ENCODE assay signal across 22 cellular contexts in the genomic region with DNA sequence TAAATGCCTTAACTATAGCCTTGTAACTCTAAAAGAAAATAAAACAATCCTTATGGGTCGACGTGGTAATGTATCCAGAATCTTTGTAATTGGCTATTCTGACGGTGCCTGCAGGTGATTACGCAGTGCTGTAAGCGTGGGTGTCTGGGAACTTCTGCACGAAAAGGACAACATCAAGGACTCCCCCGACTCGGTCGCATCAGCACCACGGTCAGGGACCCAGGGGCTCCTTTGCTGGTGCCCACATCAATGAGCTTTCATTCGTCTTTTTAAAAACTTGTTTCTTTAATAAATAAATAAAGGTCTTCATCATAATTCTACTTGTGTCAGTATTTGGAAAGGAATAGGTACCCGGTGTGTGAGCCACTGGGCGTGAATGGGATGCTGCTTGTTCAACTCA.
"Had no signal": no experiment of that assay in that cellular context is flagged by ENCODE, and none has a peak within 500 bp of the region (broad histone marks: within the 10 kb centered on the region; RNA-seq: fewer than 3 reads in every experiment).

No MANE protein-coding gene starts in this region.

- H3K36me3 Mint-ChIP-seq: naive thymus-derived CD8-positive, alpha-beta T cell; stimulated activated effector memory CD8-positive, alpha-beta T cell treated with anti-CD3 and anti-CD28 coated beads, Interleukin-12 subunit alpha, Interleukin-12 subunit beta, amount 100 ng/mL, for 72 hours had no signal

- H3K4me3 ChIP-seq: gastrocnemius medialis, lower lobe of right lung, prostate gland, right atrium auricular region, sigmoid colon, stomach, thyroid gland, vagina had no signal

- H3K27me3 Mint-ChIP-seq: effector memory CD8-positive, alpha-beta T cell; naive thymus-derived CD8-positive, alpha-beta T cell had no signal

- FAIRE-seq: endometrium, keratinocyte had no signal

- H3K4me1 ChIP-seq: gastrocnemius medialis, lower lobe of right lung, right atrium auricular region, sigmoid colon, stomach, thyroid gland, vagina had no signal

- H3K4me1 Mint-ChIP-seq: naive thymus-derived CD8-positive, alpha-beta T cell; nephron progenitor cell; stimulated activated effector memory CD8-positive, alpha-beta T cell treated with anti-CD3 and anti-CD28 coated beads, Interleukin-12 subunit alpha, Interleukin-12 subunit beta, amount 100 ng/mL, for 72 hours had no signal

- DNase-seq: dermis blood vessel endothelial cell; effector memory CD8-positive, alpha-beta T cell; foreskin fibroblast; gastrocnemius medialis; head of caudate nucleus; left ventricle myocardium superior; lower lobe of right lung; naive thymus-derived CD8-positive, alpha-beta T cell; nephron progenitor cell; nucleus accumbens; sigmoid colon; stimulated activated CD4-positive, alpha-beta T cell treated with anti-CD3 and anti-CD28 coated beads, Interleukin-2, amount 100 ng/mL, for 24 hours; stimulated activated CD4-positive, alpha-beta T cell treated with anti-CD3 and anti-CD28 coated beads, Interleukin-4, amount 100 ng/mL, for 24 hours; stimulated activated naive CD4-positive, alpha-beta T cell treated with Interleukin-2 at 50 U/mL for 16 hours; stomach; thyroid gland had no signal

- H3K27me3 ChIP-seq: gastrocnemius medialis, right atrium auricular region, thyroid gland, vagina had no signal

- H3K4me3 Mint-ChIP-seq: effector memory CD8-positive, alpha-beta T cell; naive thymus-derived CD8-positive, alpha-beta T cell; nephron progenitor cell; stimulated activated effector memory CD8-positive, alpha-beta T cell treated with anti-CD3 and anti-CD28 coated beads, Interleukin-12 subunit alpha, Interleukin-12 subunit beta, amount 100 ng/mL, for 72 hours had no signal

- H3K9me3 Mint-ChIP-seq: effector memory CD8-positive, alpha-beta T cell; naive thymus-derived CD8-positive, alpha-beta T cell; nephron progenitor cell; stimulated activated effector memory CD8-positive, alpha-beta T cell treated with anti-CD3 and anti-CD28 coated beads, Interleukin-12 subunit alpha, Interleukin-12 subunit beta, amount 100 ng/mL, for 72 hours had no signal

- H3K27ac Mint-ChIP-seq: effector memory CD8-positive, alpha-beta T cell; naive thymus-derived CD8-positive, alpha-beta T cell; nephron progenitor cell; stimulated activated effector memory CD8-positive, alpha-beta T cell treated with anti-CD3 and anti-CD28 coated beads, Interleukin-12 subunit alpha, Interleukin-12 subunit beta, amount 100 ng/mL, for 72 hours had no signal

- ATAC-seq: effector memory CD8-positive, alpha-beta T cell; gastrocnemius medialis; left ventricle myocardium superior; lower lobe of right lung; naive thymus-derived CD8-positive, alpha-beta T cell; stimulated activated effector memory CD8-positive, alpha-beta T cell treated with anti-CD3 and anti-CD28 coated beads, Interleukin-12 subunit alpha, Interleukin-12 subunit beta, amount 100 ng/mL, for 72 hours had no signal

- H3K27ac ChIP-seq: gastrocnemius medialis, lower lobe of right lung, prostate gland, right atrium auricular region, sigmoid colon, stomach, thyroid gland, vagina had no signal

- H3K36me3 ChIP-seq: gastrocnemius medialis, lower lobe of right lung, prostate gland, right atrium auricular region, sigmoid colon, thyroid gland, vagina had no signal
